Comparison of ENCODE assay signal across 9 cellular contexts in genomic region chr6:73308712-73309533, GRCh38. TPM values are rescaled to one million over a fixed set of nuclear protein-coding genes. Genes with fewer than 3 reads are reported as not detected.
A peak's percentile ranks its signal among the peaks of the same experiment; 100 is the strongest.
DNase-seq lines count a peak whose midpoint lies in the region; ATAC-seq and TF ChIP-seq lines count a peak whose summit lies in the region.
"Had no signal": no experiment of that assay in that cellular context is flagged by ENCODE, and none has a peak within 500 bp of the region (broad histone marks: within the 10 kb centered on the region; RNA-seq: fewer than 3 reads in every experiment).

No MANE protein-coding gene starts in this region.

- H3K4me3 Mint-ChIP-seq in CD4-positive, alpha-beta memory T cell: peak overlapping the region; percentile 93 to 98 (median 97)
- H3K4me3 Mint-ChIP-seq in WTC11 (peak overlapping the region; percentile 95), glutamatergic neuron (ENCODE audit: unreplicated experiment) (peak overlapping the region; percentile 99)

- no peaks in the 10 kb centered on the region for H3K9me3 ChIP-seq in CD4-positive, alpha-beta memory T cell (ENCODE audit: control insufficient read depth in 1 of 2, low read length in 2 of 2)
- H3K9me3 ChIP-seq in skeletal muscle satellite cell (replicated peaks; ENCODE audit: low read length): no peaks in the 10 kb centered on the region

- peak overlapping the region; percentile 39 for H3K27ac ChIP-seq in CD4-positive, alpha-beta memory T cell (ENCODE audit: low read depth, low read length)
- H3K27ac ChIP-seq: SJSA1 had no signal

- peaks cover 0 to 3% of the 10 kb centered on the region in 2 donors for H3K36me3 Mint-ChIP-seq in CD4-positive, alpha-beta memory T cell
- H3K36me3 Mint-ChIP-seq in WTC11 (peaks cover 11% of the 10 kb centered on the region), glutamatergic neuron (ENCODE audit: unreplicated experiment) (no peaks in the 10 kb centered on the region)

- POLR2A ChIA-PET in CD4-positive, alpha-beta memory T cell (lab: Charles Lee; ENCODE audit: partially characterized antibody): interaction anchor here (0.7 to 1.5 kb wide), 7 partner anchors 46 to 1935 kb away, joined by 3 to 5 read pairs (median 3); partner anchors contain the start of genes COX7A2, KHDC1 and MTO1
- POLR2A ChIA-PET in WTC11 (lab: Charles Lee): interaction anchor here (0.8 to 1.3 kb wide), 2 partner anchors 80 to 152 kb away, joined by 3 to 9 read pairs; partner anchors contain the start of gene MTO1

- H3K4me3 ChIP-seq in CD4-positive, alpha-beta memory T cell (ENCODE audit: low read length in 2 of 2): peak overlapping the region; percentile 68 to 94
- peak overlapping the region; percentile 94 for H3K4me3 ChIP-seq in skeletal muscle satellite cell (ENCODE audit: low read length)

- DNase-seq in CD4-positive, alpha-beta memory T cell: no peak
- peak; percentile 50 for DNase-seq in WTC11 (ENCODE audit: low spot score)
- no peak for DNase-seq in glutamatergic neuron
- no peak for DNase-seq in Ammon's horn (ENCODE audit: low spot score)
- no peak for DNase-seq in NCI-H2029 treated with DMSO at 0.1 percent for 48 hours (lab: John Stamatoyannopoulos, UW)

- CTCF ChIA-PET in CD4-positive, alpha-beta memory T cell (lab: Charles Lee; ENCODE audit: partially characterized antibody): interaction anchor here (0.7 to 3.2 kb wide), 5 partner anchors 17 to 80 kb away, joined by 3 to 18 read pairs (median 5); no protein-coding TSS in a partner anchor
- CTCF ChIA-PET in WTC11 (lab: Charles Lee): interaction anchor here (0.6 to 3.0 kb wide), 24 partner anchors 9 to 693 kb away, joined by 3 to 48 read pairs (median 4); partner anchors contain the start of genes MTO1 and SLC17A5

- intact Hi-C loops in CD4-positive, alpha-beta memory T cell (cut with micrococcal nuclease): no loop called here

- TF ChIP-seq CTCF in WTC11 (IDR thresholded peaks at IDR 0.05) (no peak), glutamatergic neuron (IDR thresholded peaks at IDR 0.05; ENCODE audit: partially characterized antibody, unreplicated experiment) (no peak)

- H3K4me1 ChIP-seq in CD4-positive, alpha-beta memory T cell (ENCODE audit: insufficient read depth, low read length): peaks cover 12% of the 10 kb centered on the region
- no peaks in the 10 kb centered on the region for H3K4me1 ChIP-seq in skeletal muscle satellite cell (ENCODE audit: control insufficient read depth, insufficient read depth, low read length)

- H3K4me1 Mint-ChIP-seq in CD4-positive, alpha-beta memory T cell: peaks cover 10 to 31% (median 14%) of the 10 kb centered on the region in 4 donors
- peaks cover 24% of the 10 kb centered on the region for H3K4me1 Mint-ChIP-seq in WTC11
- H3K4me1 Mint-ChIP-seq in glutamatergic neuron (ENCODE audit: low read depth, unreplicated experiment): peaks cover 9% of the 10 kb centered on the region

- H3K27me3 ChIP-seq in CD4-positive, alpha-beta memory T cell (ENCODE audit: insufficient read depth, low read length): no peaks in the 10 kb centered on the region
- no peaks in the 10 kb centered on the region for H3K27me3 ChIP-seq in skeletal muscle satellite cell (ENCODE audit: control insufficient read depth, insufficient read depth, low read length)

- H3K9me3 Mint-ChIP-seq in CD4-positive, alpha-beta memory T cell: peaks cover 0 to 3% (median 0%) of the 10 kb centered on the region in 8 donors
- H3K9me3 Mint-ChIP-seq in WTC11: peaks cover 6% of the 10 kb centered on the region
- H3K9me3 Mint-ChIP-seq in glutamatergic neuron (ENCODE audit: unreplicated experiment): peaks cover 5% of the 10 kb centered on the region

- H3K4me2 ChIP-seq in skeletal muscle satellite cell (ENCODE audit: low read length): peak overlapping the region; percentile 91

- peak overlapping the region; percentile 79 for H3K9ac ChIP-seq in skeletal muscle satellite cell (ENCODE audit: low read depth, low read length)

- peak overlapping the region in 6 of 7 donors; percentile 8 to 92 (median 72) for H3K27ac Mint-ChIP-seq in CD4-positive, alpha-beta memory T cell
- H3K27ac Mint-ChIP-seq in WTC11: peak overlapping the region; percentile 93
- H3K27ac Mint-ChIP-seq in glutamatergic neuron (ENCODE audit: unreplicated experiment): no peak overlapping the region

- H3K27me3 Mint-ChIP-seq in CD4-positive, alpha-beta memory T cell: peaks cover 5 to 9% of the 10 kb centered on the region in 2 donors
- H3K27me3 Mint-ChIP-seq in WTC11 (ENCODE audit: low read depth) (peaks cover 33% of the 10 kb centered on the region), glutamatergic neuron (ENCODE audit: unreplicated experiment) (peaks cover 10% of the 10 kb centered on the region)

- ATAC-seq in HG02763 (IDR thresholded peaks at IDR 0.05; ENCODE audit: unreplicated experiment) (peak; percentile 5), WTC11 (peak; percentile 68), GM19328 (IDR thresholded peaks at IDR 0.05; ENCODE audit: unreplicated experiment) (no peak)

- no peaks in the 10 kb centered on the region for H3K36me3 ChIP-seq in CD4-positive, alpha-beta memory T cell (ENCODE audit: insufficient read depth, low read length)
- no peaks in the 10 kb centered on the region for H3K36me3 ChIP-seq in skeletal muscle satellite cell (ENCODE audit: insufficient read depth, low read length)
- H3K36me3 ChIP-seq: SJSA1 had no signal

TF ChIP-seq in WTC11, 78 proteins besides CTCF, POLR2A, EP300 and RAD21:
- TF ChIP-seq ZNF121 (CRISPR knock-in tag; IDR thresholded peaks at IDR 0.05): peak; percentile 80
- peak; percentile 26; the same call in 1 of the 2 replicates for TF ChIP-seq TEAD1 (CRISPR knock-in tag; IDR thresholded peaks at IDR 0.05)
- TF ChIP-seq HMGXB4 (CRISPR knock-in tag; IDR thresholded peaks at IDR 0.05): no peak

RNA-seq across cellular contexts. Expression of gene DPPA5, which starts 45.2 kb away (rescaled TPM):
- not detected for total RNA-seq in CD4-positive, alpha-beta memory T cell
- not detected for polyA plus RNA-seq in CD4-positive, alpha-beta memory T cell
- total RNA-seq in WTC11 (2021): 5.5 to 7.6 TPM (median 6.7 TPM) in 3 replicates
- not detected for total RNA-seq in glutamatergic neuron (ENCODE audit: unreplicated experiment)
- not detected in 2 replicates for total RNA-seq in skeletal muscle satellite cell (2012; rRNA removed)
- total RNA-seq: SJSA1 had no signal

RNA-seq across cellular contexts. Expression of gene KHDC1, which starts 45.9 kb away (rescaled TPM):
- total RNA-seq in CD4-positive, alpha-beta memory T cell: 1 to 10 TPM; 1.7 TPM
- polyA plus RNA-seq in CD4-positive, alpha-beta memory T cell: 1 to 10 TPM; 1.0 to 3.5 TPM
- total RNA-seq in WTC11 (2021) (7.3 to 8.9 TPM (median 7.7 TPM) in 3 replicates), glutamatergic neuron (ENCODE audit: unreplicated experiment) (5.8 TPM)
- 1.7 and 4.6 TPM in 2 replicates for total RNA-seq in skeletal muscle satellite cell (2012; rRNA removed)

RNA-seq across cellular contexts. Expression of gene KHDC3L, which starts 53.5 kb away (rescaled TPM):
- total RNA-seq in CD4-positive, alpha-beta memory T cell: not detected
- polyA plus RNA-seq in CD4-positive, alpha-beta memory T cell: not detected
- total RNA-seq in WTC11 (2021) (0.23 to 0.57 TPM in 2 of 3 replicates, not detected in the other), glutamatergic neuron (ENCODE audit: unreplicated experiment) (not detected)
- not detected in 2 replicates for total RNA-seq in skeletal muscle satellite cell (2012; rRNA removed)
- total RNA-seq: SJSA1 had no signal
